ENCODE assay signal across 8 cellular contexts in the genomic region with DNA sequence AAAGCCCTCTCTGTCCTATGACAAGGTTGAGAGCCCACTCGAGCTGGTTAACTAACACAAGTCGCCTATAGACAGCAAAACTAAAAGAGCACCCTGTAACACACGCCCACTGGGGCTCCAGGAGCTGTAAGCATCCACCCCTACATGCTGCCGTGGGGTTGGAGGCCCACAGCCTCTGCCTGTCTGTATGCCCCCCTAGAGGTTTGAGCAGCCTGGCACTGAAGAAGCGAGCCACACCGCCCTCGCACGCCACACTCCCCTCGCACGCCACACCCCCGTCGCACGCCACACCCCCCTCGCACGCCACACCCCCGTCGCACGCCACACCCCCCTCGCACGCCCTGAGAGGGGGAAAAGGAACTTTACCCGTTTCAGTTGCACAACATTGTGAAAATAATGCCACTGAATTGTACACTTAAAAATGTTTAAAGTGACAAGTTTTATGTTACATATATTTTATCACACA. TPM values are rescaled to one million over a fixed set of nuclear protein-coding genes. Genes with fewer than 3 reads are reported as not detected.
DNase-seq lines count a peak whose midpoint lies in the region; ATAC-seq, FAIRE-seq and TF ChIP-seq lines count a peak whose summit lies in the region.

No MANE protein-coding gene starts in this region.

- peak overlapping the region; percentile 83 for H3K4me3 Mint-ChIP-seq in T-helper 2 cell treated with Interferon-gamma antibody and Interleukin-4, amounts not matched to agents 5 μg/mL and 100 μg/mL, for 36 hours

- DNase-seq in A549 (ENCODE audit: low read depth in 1 of 2, low spot score in 1 of 2) (peak; percentile 47 to 52), M059J (ENCODE audit: low read depth) (peak; percentile 49), anterior cingulate cortex (lab: John Stamatoyannopoulos, UW) (peak in 32 of 58 donors; percentile 2 to 50 (median 17)), hypothalamus (lab: John Stamatoyannopoulos, UW) (peak in 28 of 51 donors; percentile 1 to 50 (median 12))
- peak; percentile 56 for DNase-seq in T-helper 2 cell treated with Interferon-gamma antibody and Interleukin-4, amounts not matched to agents 5 μg/mL and 100 μg/mL, for 36 hours (ENCODE audit: low spot score)

- H3K36me3 Mint-ChIP-seq in T-helper 2 cell treated with Interferon-gamma antibody and Interleukin-4, amounts not matched to agents 5 μg/mL and 100 μg/mL, for 36 hours (ENCODE audit: low read depth): no peaks in the 10 kb centered on the region

- no peak for TF ChIP-seq RAD21 in A549 (conservative IDR thresholded peaks at IDR 0.05 in 1 of 2, IDR thresholded peaks at IDR 0.05 in 1 of 2)

- H3K9me3 Mint-ChIP-seq in T-helper 2 cell treated with Interferon-gamma antibody and Interleukin-4, amounts not matched to agents 5 μg/mL and 100 μg/mL, for 36 hours: no peaks in the 10 kb centered on the region

- peak overlapping the region; percentile 92 for H3K4me2 ChIP-seq in A549

- WGBS in A549 (ENCODE audit: missing lambda C conversion rate): under 1% methylated on average over 14 of the region's 21 CpGs

- ATAC-seq in A549: peak; percentile 98 to 99
- ATAC-seq in GM18867 (IDR thresholded peaks at IDR 0.05; ENCODE audit: unreplicated experiment): peak; percentile 64
- ATAC-seq in GM18858 (IDR thresholded peaks at IDR 0.05; ENCODE audit: unreplicated experiment): no peak

- POLR2A ChIA-PET in A549 (lab: Yijun Ruan, JAX): interaction anchor here (3.4 kb wide), 1 partner anchor 13 kb away, joined by 9 read pairs; a partner anchor contains a TSS

- FAIRE-seq in A549 (lab: Jason Lieb, UNC): no peak

- no peaks in the 10 kb centered on the region for H3K9me3 ChIP-seq in A549

- CTCF ChIA-PET in A549 (lab: Yijun Ruan, JAX): interaction anchor here (1.1 to 1.6 kb wide), 2 partner anchors 28 to 32 kb away, joined by 3 to 7 read pairs; no protein-coding TSS in a partner anchor

- peaks cover 11% of the 10 kb centered on the region for H3K4me1 Mint-ChIP-seq in T-helper 2 cell treated with Interferon-gamma antibody and Interleukin-4, amounts not matched to agents 5 μg/mL and 100 μg/mL, for 36 hours (ENCODE audit: low read depth)

- TF ChIP-seq POLR2A in A549 (IDR thresholded peaks at IDR 0.05; ENCODE audit: low read length): no peak

- TF ChIP-seq CTCF in A549 (IDR thresholded peaks at IDR 0.05): no peak

- no peak for TF ChIP-seq EP300 in A549 (IDR thresholded peaks at IDR 0.05)

- H3K27ac Mint-ChIP-seq in T-helper 2 cell treated with Interferon-gamma antibody and Interleukin-4, amounts not matched to agents 5 μg/mL and 100 μg/mL, for 36 hours: no peak overlapping the region

- H3K4me3 ChIP-seq in A549: peak overlapping the region; percentile 52
- H3K4me3 ChIP-seq in skin epidermis: peak overlapping the region in 5 of 7 experiments; percentile 1 to 25 (median 11)

- H3K4me1 ChIP-seq in A549: peaks cover 6% of the 10 kb centered on the region; the same call in 1 of the 3 replicates

- H3K27ac ChIP-seq in A549 (peak overlapping the region; percentile 29 to 72; a peak in 3 of 6 replicates), skin epidermis (peak overlapping the region in 1 of 21 experiments; percentile 13)

- H3K27me3 Mint-ChIP-seq in T-helper 2 cell treated with Interferon-gamma antibody and Interleukin-4, amounts not matched to agents 5 μg/mL and 100 μg/mL, for 36 hours (ENCODE audit: low read depth): peaks cover 3% of the 10 kb centered on the region

TF ChIP-seq in A549, 52 proteins besides CTCF, POLR2A, EP300 and RAD21:
- TF ChIP-seq HOXB5 (CRISPR knock-in tag; IDR thresholded peaks at IDR 0.05): no peak
- TF ChIP-seq JUNB (IDR thresholded peaks at IDR 0.05): no peak
- TF ChIP-seq BHLHE40 (IDR thresholded peaks at IDR 0.05; ENCODE audit: low read depth, low read length): no peak
- no peak for TF ChIP-seq HOXB13 (CRISPR knock-in tag; IDR thresholded peaks at IDR 0.05; ENCODE audit: low read depth)
- TF ChIP-seq, protein P1, sequence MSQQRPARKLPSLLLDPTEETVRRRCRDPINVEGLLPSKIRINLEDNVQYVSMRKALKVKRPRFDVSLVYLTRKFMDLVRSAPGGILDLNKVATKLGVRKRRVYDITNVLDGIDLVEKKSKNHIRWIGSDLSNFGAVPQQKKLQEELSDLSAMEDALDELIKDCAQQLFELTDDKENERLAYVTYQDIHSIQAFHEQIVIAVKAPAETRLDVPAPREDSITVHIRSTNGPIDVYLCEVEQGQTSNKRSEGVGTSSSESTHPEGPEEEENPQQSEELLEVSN (IDR thresholded peaks at IDR 0.05; ENCODE audit: borderline replicate concordance, low read depth): no peak
- TF ChIP-seq CEBPB (IDR thresholded peaks at IDR 0.05): peak in 1 of 2 experiments; percentile 69; a peak in 2 of 4 replicates
- TF ChIP-seq ZNF302 (CRISPR knock-in tag; IDR thresholded peaks at IDR 0.05): no peak
- no peak for TF ChIP-seq KDM5A (IDR thresholded peaks at IDR 0.05)
TF ChIP-seq in A549: peak in this region for 1.

RNA-seq across cellular contexts. Expression of a gene that starts 13.2 kb away (rescaled TPM):
- polyA plus RNA-seq in A549 (2011; rRNA removed) (18.0 and 18.9 TPM in 2 replicates), A549 (2017; fragmentation: RNase III; extraction: RNeasy Plus Mini Kit Qiagen cat#74134 plus additional on column Dnase treatment) (9.7 to 11.5 TPM (median 10.9 TPM) in 3 replicates)
- polyA plus RNA-seq in A549 (2012; cell fraction: cytosol; rRNA removed): 7.9 and 9.7 TPM in 2 replicates
- polyA plus RNA-seq in A549 (2012; cell fraction: nucleus; rRNA removed): 8.1 and 9.5 TPM in 2 replicates
- 10.6 and 12.6 TPM in 2 replicates for polyA minus RNA-seq in A549 (2011; rRNA and poly(A)+ RNA removed)
- 41.8 and 43.2 TPM in 2 replicates for total RNA-seq in M059J (2014; rRNA removed; shearing (Covaris generic))

RNA-seq across cellular contexts. Expression of a gene that starts 29.7 kb away (rescaled TPM):
- 14.8 and 16.1 TPM in 2 replicates for polyA plus RNA-seq in A549 (2011; rRNA removed)
- polyA plus RNA-seq in A549 (2012; cell fraction: cytosol; rRNA removed): 4.0 and 5.0 TPM in 2 replicates
- polyA plus RNA-seq in A549 (2012; cell fraction: nucleus; rRNA removed): 4.9 and 5.1 TPM in 2 replicates
- 9.0 to 10.8 TPM (median 9.7 TPM) in 3 replicates for polyA plus RNA-seq in A549 (2017; fragmentation: RNase III; extraction: RNeasy Plus Mini Kit Qiagen cat#74134 plus additional on column Dnase treatment)
- 3.6 and 3.8 TPM in 2 replicates for polyA minus RNA-seq in A549 (2011; rRNA and poly(A)+ RNA removed)
- 65.9 and 67.4 TPM in 2 replicates for total RNA-seq in M059J (2014; rRNA removed; shearing (Covaris generic))

RNA-seq across cellular contexts. Expression of a gene that starts 37.9 kb away (rescaled TPM):
- polyA plus RNA-seq in A549 (2011; rRNA removed): 38.9 and 39.9 TPM in 2 replicates
- 84.8 and 93.4 TPM in 2 replicates for polyA plus RNA-seq in A549 (2012; cell fraction: cytosol; rRNA removed)
- polyA plus RNA-seq in A549 (2012; cell fraction: nucleus; rRNA removed): 123 and 128 TPM in 2 replicates
- 45.6 to 48.1 TPM (median 46.9 TPM) in 3 replicates for polyA plus RNA-seq in A549 (2017; fragmentation: RNase III; extraction: RNeasy Plus Mini Kit Qiagen cat#74134 plus additional on column Dnase treatment)
- 30.3 and 35.6 TPM in 2 replicates for polyA minus RNA-seq in A549 (2011; rRNA and poly(A)+ RNA removed)
- total RNA-seq in M059J (2014; rRNA removed; shearing (Covaris generic)): 64.3 and 80.7 TPM in 2 replicates

RNA-seq across cellular contexts. Expression of a gene that starts 47.5 kb away (rescaled TPM):
- polyA plus RNA-seq in A549 (2011; rRNA removed) (17.8 and 26.0 TPM in 2 replicates), A549 (2017; fragmentation: RNase III; extraction: RNeasy Plus Mini Kit Qiagen cat#74134 plus additional on column Dnase treatment) (43.8 to 49.2 TPM (median 46.7 TPM) in 3 replicates)
- 39.3 and 56.7 TPM in 2 replicates for polyA plus RNA-seq in A549 (2012; cell fraction: cytosol; rRNA removed)
- 67.9 and 84.5 TPM in 2 replicates for polyA plus RNA-seq in A549 (2012; cell fraction: nucleus; rRNA removed)
- 17.8 and 25.3 TPM in 2 replicates for polyA minus RNA-seq in A549 (2011; rRNA and poly(A)+ RNA removed)
- 52.5 and 71.7 TPM in 2 replicates for total RNA-seq in M059J (2014; rRNA removed; shearing (Covaris generic))
